20 cellular contexts compared by ENCODE assay signal in the genomic region with DNA sequence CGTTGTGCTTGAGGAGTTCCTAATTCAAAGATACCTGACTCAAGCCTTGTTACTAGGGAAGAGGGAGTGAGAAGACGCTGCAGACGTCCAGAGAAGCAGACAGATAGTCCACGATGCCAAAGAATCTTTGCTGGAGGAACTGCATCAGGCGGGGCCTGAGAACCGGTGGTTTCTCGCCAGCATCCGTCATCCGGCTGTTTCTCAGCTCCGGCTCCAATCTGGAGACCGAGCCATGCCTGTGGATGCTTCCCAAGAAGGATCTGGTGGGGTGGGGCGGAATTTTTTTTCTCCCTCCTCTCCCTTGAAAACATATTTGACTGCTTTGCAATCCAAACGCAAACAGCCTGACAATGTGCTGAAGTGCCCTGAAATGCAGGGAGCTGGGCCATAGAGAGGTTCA.
DNase-seq lines count a peak whose midpoint lies in the region; TF ChIP-seq lines count a peak whose summit lies in the region.
"Had no signal": no experiment of that assay in that cellular context is flagged by ENCODE, and none has a peak within 500 bp of the region (broad histone marks: within the 10 kb centered on the region; RNA-seq: fewer than 3 reads in every experiment).

No MANE protein-coding gene starts in this region.

- intact Hi-C loops in sigmoid colon (cut with DNase I): no loop called here

- no peak overlapping the region for H3K27ac ChIP-seq in sigmoid colon
- H3K27ac ChIP-seq: A549; BLaER1 treated with 17β-estradiol and CSF1 and Interleukin-3, amounts not matched to agents 10 nM and 100 nM; PC-9; RWPE1; SJCRH30 had no signal

- H3K9me3 ChIP-seq in sigmoid colon: peaks cover 0 to 16% (median 12%) of the 10 kb centered on the region in 4 donors

- H3K36me3 ChIP-seq in sigmoid colon: no peaks in the 10 kb centered on the region
- H3K36me3 ChIP-seq: SJCRH30 had no signal

- no peaks in the 10 kb centered on the region for H3K27me3 ChIP-seq in sigmoid colon
- H3K27me3 ChIP-seq: BLaER1 treated with 17β-estradiol and CSF1 and Interleukin-3, amounts not matched to agents 10 nM and 100 nM; SJCRH30 had no signal

- no peak overlapping the region for H3K27ac Mint-ChIP-seq in chondrocyte (ENCODE audit: unreplicated experiment)
- H3K27ac Mint-ChIP-seq: CD8-positive, alpha-beta T cell had no signal

- 74 to 80% methylated on average over 13 of the region's 13 CpGs for WGBS in sigmoid colon, 2 donors

- H3K4me1 ChIP-seq in sigmoid colon: no peaks in the 10 kb centered on the region
- H3K4me1 ChIP-seq: A549; BLaER1 treated with 17β-estradiol and CSF1 and Interleukin-3, amounts not matched to agents 10 nM and 100 nM; SJCRH30 had no signal

- peak; percentile 44 for DNase-seq in GM03348 (ENCODE audit: low spot score)
- DNase-seq in fibroblast of the aortic adventitia (ENCODE audit: low read depth): peak; percentile 8
- DNase-seq in inferior parietal cortex (ENCODE audit: extremely low spot score): peak; percentile 19
- DNase-seq in sigmoid colon: peak; percentile 64
- DNase-seq in activated T-cell treated with anti-CD3 and anti-CD28 coated beads, Interleukin-2, amount 50 U/mL, for 1 hour: no peak
- no peak for DNase-seq in NCI-H510A (lab: John Stamatoyannopoulos, UW)
- no peak for DNase-seq in chondrocyte (ENCODE audit: low spot score)
- DNase-seq: Calu3; CD8-positive, alpha-beta T cell; EL; KG1; NCI-H1417 treated with DMSO at 0.1 percent for 48 hours; NCI-H187 treated with DMSO at 0.1 percent for 48 hours; NCI-H345; NCI-H526; PC-9; SJCRH30 had no signal

- no peak for TF ChIP-seq CTCF in fibroblast of the aortic adventitia (IDR thresholded peaks at IDR 0.05; ENCODE audit: insufficient read depth, low read length)
- no peak for TF ChIP-seq CTCF in sigmoid colon (IDR thresholded peaks at IDR 0.05)
- no peak for TF ChIP-seq CTCF in chondrocyte (IDR thresholded peaks at IDR 0.05)

- no peaks in the 10 kb centered on the region for H3K36me3 Mint-ChIP-seq in chondrocyte (ENCODE audit: low read depth)
- H3K36me3 Mint-ChIP-seq: CD8-positive, alpha-beta T cell had no signal

- TF ChIP-seq EP300 in sigmoid colon (IDR thresholded peaks at IDR 0.05): no peak

- TF ChIP-seq POLR2A in sigmoid colon (IDR thresholded peaks at IDR 0.05): no peak

- H3K4me3 ChIP-seq in fibroblast of the aortic adventitia (ENCODE audit: low read depth, low read length): no peak overlapping the region
- no peak overlapping the region for H3K4me3 ChIP-seq in sigmoid colon
- H3K4me3 ChIP-seq: A549; BLaER1 treated with 17β-estradiol and CSF1 and Interleukin-3, amounts not matched to agents 10 nM and 100 nM; PC-9; SJCRH30 had no signal

- peaks cover 37% of the 10 kb centered on the region for H3K9me3 Mint-ChIP-seq in chondrocyte (ENCODE audit: low read depth)

- no peaks in the 10 kb centered on the region for H3K27me3 Mint-ChIP-seq in chondrocyte (ENCODE audit: low read depth)

- H3K4me1 Mint-ChIP-seq in chondrocyte (ENCODE audit: low read depth): no peaks in the 10 kb centered on the region

- no peak overlapping the region for H3K4me3 Mint-ChIP-seq in chondrocyte (ENCODE audit: unreplicated experiment)
- H3K4me3 Mint-ChIP-seq: CD8-positive, alpha-beta T cell had no signal

Comparison
In these comparisons a context has a peak if more than half of its experiments do, and no peak if none do; other contexts are left out.
1. DNase-seq: peak in GM03348 (single experiment), fibroblast of the aortic adventitia (single experiment), inferior parietal cortex (single experiment) and sigmoid colon (single experiment); none in activated T-cell treated with anti-CD3 and anti-CD28 coated beads, Interleukin-2, amount 50 U/mL, for 1 hour (single experiment), NCI-H510A (single experiment) and chondrocyte (single experiment).